9 cellular contexts compared by ENCODE assay signal in genomic region chr1:203217139-203217621, GRCh38. TPM values are rescaled to one million over a fixed set of nuclear protein-coding genes. Genes with fewer than 3 reads are reported as not detected.
DNase-seq lines count a peak whose midpoint lies in the region; ATAC-seq and TF ChIP-seq lines count a peak whose summit lies in the region.
"Had no signal": no experiment of that assay in that cellular context is flagged by ENCODE, and none has a peak within 500 bp of the region (broad histone marks: within the 10 kb centered on the region; RNA-seq: fewer than 3 reads in every experiment).

No MANE protein-coding gene starts in this region.

- intact Hi-C loops in left lung (cut with DNase I): loop anchor here in 1 of 2 donors (5.0 kb wide), 2 partner anchors 100 to 180 kb away; no protein-coding TSS in a partner anchor

- ATAC-seq in WTC11 (peak; percentile 70), left lung (peak; percentile 26), HG02870 (IDR thresholded peaks at IDR 0.05; ENCODE audit: unreplicated experiment) (no peak), HG02973 (IDR thresholded peaks at IDR 0.05; ENCODE audit: unreplicated experiment) (no peak)

- H3K27me3 Mint-ChIP-seq in WTC11 (ENCODE audit: low read depth): peaks cover 6% of the 10 kb centered on the region

- peaks cover 0 to 19% of the 10 kb centered on the region in 2 donors for H3K27me3 ChIP-seq in left lung

- H3K4me3 Mint-ChIP-seq in WTC11: no peak overlapping the region

- peaks cover 17% of the 10 kb centered on the region for H3K4me1 Mint-ChIP-seq in WTC11

- H3K27ac ChIP-seq in left lung: no peak overlapping the region

- no peaks in the 10 kb centered on the region for H3K36me3 Mint-ChIP-seq in WTC11

- DNase-seq in Caki2 (ENCODE audit: low read depth) (peak; percentile 12), HPDE6-E6E7 (ENCODE audit: extremely low spot score) (peak; percentile 29), WTC11 (ENCODE audit: low spot score) (peak; percentile 56), left lung (no peak), OCI-M1 (lab: John Stamatoyannopoulos, UW) (no peak), GM10248 (ENCODE audit: extremely low spot score) (no peak)

- no peaks in the 10 kb centered on the region for H3K9me3 ChIP-seq in left lung

- no peak overlapping the region for H3K27ac Mint-ChIP-seq in WTC11

- POLR2A ChIA-PET in WTC11 (lab: Charles Lee) (interaction anchor here (2.2 kb wide), 1 partner anchor 99 kb away, joined by 7 read pairs; no protein-coding TSS in a partner anchor), GM10248 (lab: Yijun Ruan, JAX) (no interaction called here)

- in situ Hi-C loops in Caki2 (cut with HindIII; ENCODE audit: low pct_unique_long_range_greater_than_20kb, low sequenced_read_pairs): loop anchor here (25.0 kb wide), 1 partner anchor 180 kb away; the partner anchor contains the start of gene PPFIA4

- H3K9me3 Mint-ChIP-seq in WTC11: no peaks in the 10 kb centered on the region

- peaks cover 0 to 29% of the 10 kb centered on the region in 2 donors for H3K4me1 ChIP-seq in left lung

- no peak overlapping the region for H3K4me3 ChIP-seq in left lung
- H3K4me3 ChIP-seq: lung had no signal

- H3K36me3 ChIP-seq in left lung: no peaks in the 10 kb centered on the region

- CTCF ChIA-PET in WTC11 (lab: Charles Lee): interaction anchor here (0.8 to 6.8 kb wide), 33 partner anchors 9 to 195 kb away, joined by 3 to 192 read pairs (median 12); partner anchors contain the start of genes ADORA1, MYBPH, MYOG and PPFIA4
- CTCF ChIA-PET in GM10248 (lab: Yijun Ruan, JAX): interaction anchor here (1.1 to 7.2 kb wide), 25 partner anchors 11 to 187 kb away, joined by 3 to 174 read pairs (median 11); partner anchors contain the start of genes CHIT1 and MYOG

- TF ChIP-seq CTCF in WTC11 (IDR thresholded peaks at IDR 0.05) (no peak), left lung (IDR thresholded peaks at IDR 0.05) (no peak), GM10248 (IDR thresholded peaks at IDR 0.05; ENCODE audit: control extremely low read depth, extremely low read depth, low read depth, missing control alignments) (no peak)

TF ChIP-seq in WTC11, 78 proteins besides CTCF, POLR2A, EP300 and RAD21:
- no peak for TF ChIP-seq AFF4 (CRISPR knock-in tag; IDR thresholded peaks at IDR 0.05; ENCODE audit: borderline replicate concordance)
- TF ChIP-seq EMX1 (CRISPR knock-in tag; IDR thresholded peaks at IDR 0.05): no peak
- TF ChIP-seq ERG (CRISPR knock-in tag; IDR thresholded peaks at IDR 0.05): no peak
- TF ChIP-seq CREB1 (CRISPR knock-in tag; IDR thresholded peaks at IDR 0.05): no peak
- no peak for TF ChIP-seq SMAD4 (CRISPR knock-in tag; IDR thresholded peaks at IDR 0.05)
- no peak for TF ChIP-seq ZBTB21 (CRISPR knock-in tag; IDR thresholded peaks at IDR 0.05; ENCODE audit: borderline replicate concordance)
- TF ChIP-seq MYBL2 (CRISPR knock-in tag; IDR thresholded peaks at IDR 0.05): no peak
- no peak for TF ChIP-seq ZNF138 (CRISPR knock-in tag; conservative IDR thresholded peaks at IDR 0.05)
- no peak for TF ChIP-seq ZNF232 (CRISPR knock-in tag; IDR thresholded peaks at IDR 0.05)
- no peak for TF ChIP-seq RORB (CRISPR knock-in tag; IDR thresholded peaks at IDR 0.05)
- no peak for TF ChIP-seq NR1H2 (CRISPR knock-in tag; IDR thresholded peaks at IDR 0.05)
- no peak for TF ChIP-seq SOX15 (CRISPR knock-in tag; IDR thresholded peaks at IDR 0.05)
- TF ChIP-seq RELA (CRISPR knock-in tag; IDR thresholded peaks at IDR 0.05; ENCODE audit: borderline replicate concordance): no peak
- TF ChIP-seq FOXK1 (CRISPR knock-in tag; IDR thresholded peaks at IDR 0.05): no peak

RNA-seq across cellular contexts. Expression of gene CHIT1, which starts 12.3 kb away (rescaled TPM):
- not detected in 2 replicates for total RNA-seq in Caki2 (2014; rRNA removed; shearing (Covaris generic); ENCODE audit: low replicate concordance)
- total RNA-seq in WTC11 (2021) (0.15 to 0.39 TPM (median 0.21 TPM) in 3 replicates), left lung (1 to 10 TPM; 2.0 to 3.0 TPM)

RNA-seq across cellular contexts. Expression of gene CHI3L1, which starts 30.7 kb away (rescaled TPM):
- total RNA-seq in Caki2 (2014; rRNA removed; shearing (Covaris generic); ENCODE audit: low replicate concordance): not detected in 2 replicates
- total RNA-seq in WTC11 (2021) (0.24 to 0.41 TPM (median 0.27 TPM) in 3 replicates), left lung (10 to 100 TPM; 49.7 to 74.9 TPM)

RNA-seq across cellular contexts. Expression of gene MYBPH, which starts 41.6 kb away (rescaled TPM):
- total RNA-seq in Caki2 (2014; rRNA removed; shearing (Covaris generic); ENCODE audit: low replicate concordance): not detected in 2 replicates
- total RNA-seq in WTC11 (2021) (not detected in 3 replicates), left lung (1 to 10 TPM in 1 of 2 donors, under 1 TPM in 1; 0.55 to 1.3 TPM)
- total RNA-seq: lung had no signal

Comparison
In these comparisons a context has a peak if more than half of its experiments do, and no peak if none do; other contexts are left out.
1. DNase-seq: peak in Caki2 (single experiment), HPDE6-E6E7 (single experiment) and WTC11 (single experiment); none in left lung (0 of 2), OCI-M1 (single experiment) and GM10248 (single experiment).
2. ATAC-seq: peak in WTC11 (single experiment) and left lung (single experiment); none in HG02870 (single experiment) and HG02973 (single experiment).
3. RNA of gene CHI3L1, which starts 30.7 kb away (total RNA-seq): 49.7 to 74.9 TPM in left lung; 0.24 to 0.41 TPM in WTC11 and not detected in Caki2; every median in the first group is over 10 times any median in the second.